ENCODE assay signal across 19 cellular contexts in genomic region chr2:161068670-161069069, GRCh38.
DNase-seq lines count a peak whose midpoint lies in the region; ATAC-seq and TF ChIP-seq lines count a peak whose summit lies in the region.
"Had no signal": no experiment of that assay in that cellular context is flagged by ENCODE, and none has a peak within 500 bp of the region (broad histone marks: within the 10 kb centered on the region; RNA-seq: fewer than 3 reads in every experiment).

No MANE protein-coding gene starts in this region.

- H3K9me3 Mint-ChIP-seq in activated T-helper 17 cell treated with anti-CD3 and anti-CD28 coated beads, Interleukin-2, amount 50 U/mL, for 72 hours = no peaks in the 10 kb centered on the region
- H3K9me3 Mint-ChIP-seq: activated naive CD4-positive, alpha-beta T cell treated with anti-CD3 and anti-CD28 coated beads, Interleukin-2, amount 50 U/mL, for 72 hours had no signal

- peak; percentile 21 for DNase-seq in EL
- peak; percentile 52 for DNase-seq in GM23248
- DNase-seq in fibroblast of villous mesenchyme (ENCODE audit: low read depth) = peak; percentile 38
- DNase-seq in NCI-H1092 treated with DMSO at 0.1 percent for 48 hours (lab: John Stamatoyannopoulos, UW) = no peak
- DNase-seq: activated CD4-positive, alpha-beta T cell treated with anti-CD3 and anti-CD28 coated beads, Interleukin-2, amount 50 U/mL, for 4 hours; activated T-cell treated with anti-CD3 and anti-CD28 coated beads, Interleukin-2, amount 50 U/mL, for 1 hour; effector memory CD4-positive, alpha-beta T cell; H9; NCI-H2081 treated with DMSO at 0.1 percent for 48 hours; NCI-H69 had no signal

- H3K4me2 ChIP-seq in GM23248 (ENCODE audit: unreplicated experiment) = no peak overlapping the region
- H3K4me2 ChIP-seq: smooth muscle cell had no signal

- peak overlapping the region; percentile 38; the same call in 1 of the 2 replicates for H2AFZ ChIP-seq in GM23248
- H2AFZ ChIP-seq: parathyroid adenoma had no signal

- H3K4me3 Mint-ChIP-seq in activated T-helper 17 cell treated with anti-CD3 and anti-CD28 coated beads, Interleukin-2, amount 50 U/mL, for 72 hours = no peak overlapping the region
- H3K4me3 Mint-ChIP-seq: H9 had no signal

- peaks cover 2% of the 10 kb centered on the region for H3K4me1 Mint-ChIP-seq in activated T-helper 17 cell treated with anti-CD3 and anti-CD28 coated beads, Interleukin-2, amount 50 U/mL, for 72 hours

- H3K4me1 ChIP-seq in GM23248 (ENCODE audit: insufficient read depth) = no peaks in the 10 kb centered on the region
- H3K4me1 ChIP-seq: parathyroid adenoma had no signal

- H3F3A ChIP-seq in GM23248 (ENCODE audit: insufficient read depth) = no peaks in the 10 kb centered on the region

- H3K27ac ChIP-seq in GM23248 = no peak overlapping the region
- H3K27ac ChIP-seq: gastroesophageal sphincter, parathyroid adenoma had no signal

- H3K9me2 ChIP-seq in GM23248 (ENCODE audit: insufficient read depth) = no peaks in the 10 kb centered on the region

- H3K27me3 ChIP-seq in GM23248 (replicated peaks; ENCODE audit: insufficient read depth) = no peaks in the 10 kb centered on the region
- H3K27me3 ChIP-seq: gastroesophageal sphincter had no signal

- H3K36me3 Mint-ChIP-seq in activated T-helper 17 cell treated with anti-CD3 and anti-CD28 coated beads, Interleukin-2, amount 50 U/mL, for 72 hours (ENCODE audit: low read depth) = no peaks in the 10 kb centered on the region
- H3K36me3 Mint-ChIP-seq: activated naive CD4-positive, alpha-beta T cell treated with anti-CD3 and anti-CD28 coated beads, Interleukin-2, amount 50 U/mL, for 72 hours had no signal

- in situ Hi-C loops in GM23248 (cut with MboI) = no loop called here

- 21 to 32% methylated on average over 1 of the region's 1 CpG for WGBS in GM23248 (ENCODE audit: low coverage in 1 of 2, low lambda C conversion rate in 2 of 2, missing lambda C conversion rate in 2 of 2), 2 experiments

- no peaks in the 10 kb centered on the region for H3K9me3 ChIP-seq in GM23248 (ENCODE audit: low read depth)
- H3K9me3 ChIP-seq: gastroesophageal sphincter had no signal

- H3K9ac ChIP-seq in GM23248 = no peak overlapping the region
- H3K9ac ChIP-seq: parathyroid adenoma had no signal

- no peak overlapping the region for H3K27ac Mint-ChIP-seq in activated T-helper 17 cell treated with anti-CD3 and anti-CD28 coated beads, Interleukin-2, amount 50 U/mL, for 72 hours
- H3K27ac Mint-ChIP-seq: activated naive CD4-positive, alpha-beta T cell treated with anti-CD3 and anti-CD28 coated beads, Interleukin-2, amount 50 U/mL, for 72 hours; H9 had no signal

- H3K36me3 ChIP-seq in GM23248 (ENCODE audit: low read depth) = no peaks in the 10 kb centered on the region
- H3K36me3 ChIP-seq: gastroesophageal sphincter had no signal

- TF ChIP-seq CTCF in fibroblast of villous mesenchyme (IDR thresholded peaks at IDR 0.05; ENCODE audit: insufficient read depth, low read depth, low read length) = no peak

- peak; percentile 49 for ATAC-seq in activated T-helper 17 cell treated with anti-CD3 and anti-CD28 coated beads, Interleukin-2, amount 50 U/mL, for 72 hours (replicated peaks)
- ATAC-seq in HG02623 (IDR thresholded peaks at IDR 0.05; ENCODE audit: unreplicated experiment) (no peak), GM18873 (IDR thresholded peaks at IDR 0.05; ENCODE audit: low FRiP score, unreplicated experiment) (no peak)
- ATAC-seq: activated naive CD4-positive, alpha-beta T cell treated with anti-CD3 and anti-CD28 coated beads, Interleukin-2, amount 50 U/mL, for 72 hours; gastroesophageal sphincter; left lobe of liver; Panc1 had no signal

- no peaks in the 10 kb centered on the region for H4K20me1 ChIP-seq in GM23248 (ENCODE audit: insufficient read depth)

- no peaks in the 10 kb centered on the region for H3K79me2 ChIP-seq in GM23248 (ENCODE audit: insufficient read depth)
- H3K79me2 ChIP-seq: parathyroid adenoma had no signal

- H3K4me3 ChIP-seq in GM23248 = no peak overlapping the region
- H3K4me3 ChIP-seq in fibroblast of villous mesenchyme (ENCODE audit: low read depth, low read length) = no peak overlapping the region
- H3K4me3 ChIP-seq: gastroesophageal sphincter, smooth muscle cell had no signal

- no peaks in the 10 kb centered on the region for H3K27me3 Mint-ChIP-seq in activated T-helper 17 cell treated with anti-CD3 and anti-CD28 coated beads, Interleukin-2, amount 50 U/mL, for 72 hours
